Comparison of ENCODE assay signal across 9 cellular contexts in the genomic region with DNA sequence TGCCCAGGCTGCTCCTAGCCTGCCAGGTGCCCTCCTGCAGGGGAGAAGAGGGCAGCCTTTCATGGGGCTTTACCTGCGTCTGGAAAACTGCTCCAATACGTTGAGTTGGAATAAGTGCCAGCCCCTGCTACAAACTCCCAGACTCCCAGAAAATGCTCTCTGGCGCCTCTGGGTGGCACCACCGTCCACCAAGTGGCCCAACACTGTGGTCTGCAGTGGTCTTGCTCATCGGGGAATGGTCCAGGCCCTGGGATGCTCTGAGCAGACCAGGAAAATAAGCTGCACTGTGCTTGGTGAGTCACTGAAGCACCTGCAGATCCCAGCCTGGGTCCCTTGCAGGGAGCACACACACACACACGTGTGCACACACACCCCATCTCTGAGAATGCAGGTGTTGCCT. TPM values are rescaled to one million over a fixed set of nuclear protein-coding genes. Genes with fewer than 3 reads are reported as not detected.
DNase-seq lines count a peak whose midpoint lies in the region; ATAC-seq, FAIRE-seq and TF ChIP-seq lines count a peak whose summit lies in the region.
"Had no signal": no experiment of that assay in that cellular context is flagged by ENCODE, and none has a peak within 500 bp of the region (broad histone marks: within the 10 kb centered on the region; RNA-seq: fewer than 3 reads in every experiment).

No MANE protein-coding gene starts in this region.

- no peak overlapping the region for H3K27ac Mint-ChIP-seq in mesothelial cell of epicardium
- H3K27ac Mint-ChIP-seq: B cell had no signal

- TF ChIP-seq CTCF in bronchial epithelial cell (IDR thresholded peaks at IDR 0.05; ENCODE audit: insufficient read depth, low read length, severe bottlenecking), result peak; percentile 77
- TF ChIP-seq CTCF in mesothelial cell of epicardium (IDR thresholded peaks at IDR 0.05; ENCODE audit: unreplicated experiment), result peak; percentile 28

- H3K4me3 ChIP-seq in bronchial epithelial cell (ENCODE audit: low read depth, low read length), result no peak overlapping the region

- no peak overlapping the region for H3K4me3 Mint-ChIP-seq in mesothelial cell of epicardium
- H3K4me3 Mint-ChIP-seq: B cell had no signal

- FAIRE-seq in bronchial epithelial cell (lab: Jason Lieb, UNC), result no peak

- H3K4me1 Mint-ChIP-seq in mesothelial cell of epicardium, result peaks cover 5% of the 10 kb centered on the region

- H3K27me3 ChIP-seq in bronchial epithelial cell (ENCODE audit: control insufficient read depth, insufficient read depth, low read length), result no peaks in the 10 kb centered on the region

- peak; percentile 1 for DNase-seq in NCI-H1105 treated with DMSO at 0.1 percent for 48 hours (lab: John Stamatoyannopoulos, UW)
- DNase-seq in NCI-H1105 (lab: John Stamatoyannopoulos, UW), result no peak
- DNase-seq in NCI-H2227 (lab: John Stamatoyannopoulos, UW; ENCODE audit: unreplicated experiment), result peak; percentile 77
- DNase-seq in bronchial epithelial cell (ENCODE audit: low read depth), result no peak
- DNase-seq in mesothelial cell of epicardium (ENCODE audit: low spot score in 2 of 2, unreplicated experiment in 2 of 2), result peak in 1 of 2 experiments; percentile 59
- DNase-seq in GM19238 (ENCODE audit: insufficient read length, low spot score), result no peak

- ATAC-seq in GM19467 (IDR thresholded peaks at IDR 0.05; ENCODE audit: unreplicated experiment), result no peak
- no peak for ATAC-seq in activated CD4-positive, CD25-positive, alpha-beta regulatory T cell treated with anti-CD3 and anti-CD28 coated beads, Interleukin-2, amount 50 U/mL, for 24 hours

- peaks cover 8% of the 10 kb centered on the region for H3K36me3 ChIP-seq in bronchial epithelial cell (ENCODE audit: control insufficient read depth, insufficient read depth, low read length)

- no peaks in the 10 kb centered on the region for H3K27me3 Mint-ChIP-seq in mesothelial cell of epicardium (ENCODE audit: low read depth)
- H3K27me3 Mint-ChIP-seq: B cell had no signal

- H3K9me3 Mint-ChIP-seq in mesothelial cell of epicardium, result no peaks in the 10 kb centered on the region

- H3K36me3 Mint-ChIP-seq in mesothelial cell of epicardium, result no peaks in the 10 kb centered on the region

RNA-seq across cellular contexts. Expression of a gene that starts 20.8 kb away (rescaled TPM):
- total RNA-seq in bronchial epithelial cell (7.4 and 9.5 TPM in 2 replicates), mesothelial cell of epicardium (24.2 to 28.2 TPM (median 27.0 TPM) in 3 replicates)

RNA-seq across cellular contexts. Expression of a gene that starts 38.3 kb away (rescaled TPM):
- not detected in 2 replicates for total RNA-seq in bronchial epithelial cell
- 0.45 to 0.95 TPM (median 0.58 TPM) in 3 replicates for total RNA-seq in mesothelial cell of epicardium

RNA-seq across cellular contexts. Expression of a gene that starts 41.6 kb away (rescaled TPM):
- total RNA-seq in bronchial epithelial cell, result 66.1 and 92.7 TPM in 2 replicates
- total RNA-seq in mesothelial cell of epicardium, result 26.3 to 30.9 TPM (median 27.5 TPM) in 3 replicates

RNA-seq across cellular contexts. Expression of a gene that starts 43.4 kb away (rescaled TPM):
- total RNA-seq in bronchial epithelial cell, result 62.7 and 69.4 TPM in 2 replicates
- total RNA-seq in mesothelial cell of epicardium, result 55.3 to 59.1 TPM (median 56.0 TPM) in 3 replicates

Comparison
In these comparisons a context has a peak if more than half of its experiments do, and no peak if none do; other contexts are left out.
1. DNase-seq: peak in NCI-H1105 treated with DMSO at 0.1 percent for 48 hours (single experiment) and NCI-H2227 (single experiment); none in NCI-H1105 (single experiment), bronchial epithelial cell (single experiment) and GM19238 (single experiment).